In genomic region chr9:4148215-4148561, GRCh38 we compare ENCODE assay signal across 11 cellular contexts.
"Had no signal": no experiment of that assay in that cellular context is flagged by ENCODE, and none has a peak within 500 bp of the region (broad histone marks: within the 10 kb centered on the region; RNA-seq: fewer than 3 reads in every experiment).

No MANE protein-coding gene starts in this region.

- H3K4me1 Mint-ChIP-seq: activated B cell treated with CpG ODN at 0.5 μM for 24 hours; activated CD4-positive, alpha-beta T cell treated with anti-CD3 and anti-CD28 coated beads, Interleukin-2, amount 10 ng/mL, durations not matched to agents 24 days and 14 days; activated naive CD4-positive, alpha-beta T cell treated with anti-CD3 and anti-CD28 coated beads, Interleukin-2, amount 10 ng/mL, durations not matched to agents 7 days and 5 days had no signal

- H3K4me3 Mint-ChIP-seq: activated B cell treated with CpG ODN at 0.5 μM for 24 hours; activated CD4-positive, alpha-beta T cell treated with anti-CD3 and anti-CD28 coated beads, Interleukin-2, amount 10 ng/mL, durations not matched to agents 24 days and 14 days; activated naive CD4-positive, alpha-beta T cell treated with anti-CD3 and anti-CD28 coated beads, Interleukin-2, amount 10 ng/mL, durations not matched to agents 7 days and 5 days; T-helper 1 cell treated with Interleukin-12 subunit alpha and Interleukin-12 subunit beta and Interleukin-4 antibody, amounts not matched to agents 30 μg/mL and 1 μg/mL, for 36 hours had no signal

- H3K36me3 Mint-ChIP-seq: activated naive CD4-positive, alpha-beta T cell treated with anti-CD3 and anti-CD28 coated beads, Interleukin-2, amount 10 ng/mL, durations not matched to agents 7 days and 5 days had no signal

- H3K27me3 Mint-ChIP-seq: activated naive CD4-positive, alpha-beta T cell treated with anti-CD3 and anti-CD28 coated beads, Interleukin-2, amount 10 ng/mL, durations not matched to agents 7 days and 5 days had no signal

- H3K27ac Mint-ChIP-seq: activated B cell treated with CpG ODN at 0.5 μM for 24 hours; activated CD4-positive, alpha-beta T cell treated with anti-CD3 and anti-CD28 coated beads, Interleukin-2, amount 10 ng/mL, durations not matched to agents 24 days and 14 days; activated naive CD4-positive, alpha-beta T cell treated with anti-CD3 and anti-CD28 coated beads, Interleukin-2, amount 10 ng/mL, durations not matched to agents 7 days and 5 days; activated T-helper 2 cell treated with anti-CD3 and anti-CD28 coated beads, Interferon-gamma antibody, Interleukin-2, Interleukin-4, amounts not matched to agents 10 μg/mL and 5 μg/mL and 100 μg/mL, durations not matched to agents 14 hours and 24 hours and 36 hours; T-helper 1 cell treated with Interleukin-12 subunit alpha and Interleukin-12 subunit beta and Interleukin-4 antibody, amounts not matched to agents 30 μg/mL and 1 μg/mL, for 36 hours had no signal

- H3K27ac ChIP-seq: left lung, parathyroid adenoma, skin epidermis had no signal

- H3K9me3 Mint-ChIP-seq: activated B cell treated with CpG ODN at 0.5 μM for 24 hours; activated CD4-positive, alpha-beta T cell treated with anti-CD3 and anti-CD28 coated beads, Interleukin-2, amount 10 ng/mL, durations not matched to agents 24 days and 14 days; activated naive CD4-positive, alpha-beta T cell treated with anti-CD3 and anti-CD28 coated beads, Interleukin-2, amount 10 ng/mL, durations not matched to agents 7 days and 5 days; activated T-helper 2 cell treated with anti-CD3 and anti-CD28 coated beads, Interferon-gamma antibody, Interleukin-2, Interleukin-4, amounts not matched to agents 10 μg/mL and 5 μg/mL and 100 μg/mL, durations not matched to agents 14 hours and 24 hours and 36 hours; T-helper 1 cell treated with Interleukin-12 subunit alpha and Interleukin-12 subunit beta and Interleukin-4 antibody, amounts not matched to agents 30 μg/mL and 1 μg/mL, for 36 hours had no signal

- DNase-seq: activated B cell treated with CpG ODN at 0.5 μM for 24 hours; activated CD4-positive, alpha-beta T cell treated with anti-CD3 and anti-CD28 coated beads, Interleukin-2, amount 10 ng/mL, durations not matched to agents 24 days and 14 days; activated naive CD4-positive, alpha-beta T cell treated with anti-CD3 and anti-CD28 coated beads, Interleukin-2, amount 10 ng/mL, durations not matched to agents 7 days and 5 days; foreskin melanocyte; left lung; retina; stimulated activated CD4-positive, alpha-beta T cell treated with anti-CD3 and anti-CD28 coated beads, Interleukin-4, amount 100 ng/mL, for 4 hours had no signal
